Comparison of ENCODE assay signal across 20 cellular contexts in genomic region chr10:79226391-79227245, GRCh38.
"Had no signal": no experiment of that assay in that cellular context is flagged by ENCODE, and none has a peak within 500 bp of the region (broad histone marks: within the 10 kb centered on the region; RNA-seq: fewer than 3 reads in every experiment).

No MANE protein-coding gene starts in this region.

- FAIRE-seq: bronchial epithelial cell had no signal

- H3K27ac ChIP-seq: gastrocnemius medialis, left lung, suprapubic skin had no signal

- H3K9me3 Mint-ChIP-seq: activated CD4-positive, alpha-beta T cell treated with anti-CD3 and anti-CD28 coated beads, Interleukin-2, amount 10 ng/mL, durations not matched to agents 24 days and 14 days; activated CD8-positive, alpha-beta T cell treated with anti-CD3 and anti-CD28 coated beads for 36 hours; activated naive CD4-positive, alpha-beta T cell treated with anti-CD3 and anti-CD28 coated beads for 36 hours; activated T-cell treated with anti-CD3 and anti-CD28 coated beads, Interleukin-2, amount 50 U/mL, for 24 hours; nephron; stimulated activated naive CD8-positive, alpha-beta T cell treated with anti-CD3 and anti-CD28 coated beads, Interleukin-15, amount 100 ng/mL, for 72 hours; T-cell had no signal

- DNase-seq: activated CD4-positive, alpha-beta T cell treated with anti-CD3 and anti-CD28 coated beads, Interleukin-2, amount 10 ng/mL, durations not matched to agents 24 days and 14 days; activated CD8-positive, alpha-beta T cell treated with anti-CD3 and anti-CD28 coated beads for 36 hours; activated naive CD4-positive, alpha-beta T cell treated with anti-CD3 and anti-CD28 coated beads for 36 hours; activated T-cell treated with anti-CD3 and anti-CD28 coated beads, Interleukin-2, amount 50 U/mL, for 24 hours; aorta; effector CD4-positive, alpha-beta T cell; gastrocnemius medialis; heart left ventricle; mammary epithelial cell; midbrain; occipital lobe; posterior cingulate gyrus; stimulated activated naive CD8-positive, alpha-beta T cell treated with anti-CD3 and anti-CD28 coated beads, Interleukin-15, amount 100 ng/mL, for 72 hours; T-cell; T-helper 9 cell; transverse colon had no signal

- ATAC-seq: activated CD8-positive, alpha-beta T cell treated with anti-CD3 and anti-CD28 coated beads for 36 hours; gastrocnemius medialis; heart left ventricle; left lung; stimulated activated naive CD8-positive, alpha-beta T cell treated with anti-CD3 and anti-CD28 coated beads, Interleukin-15, amount 100 ng/mL, for 72 hours; T-cell had no signal

- H3K4me1 Mint-ChIP-seq: activated CD4-positive, alpha-beta T cell treated with anti-CD3 and anti-CD28 coated beads, Interleukin-2, amount 10 ng/mL, durations not matched to agents 24 days and 14 days; stimulated activated naive CD8-positive, alpha-beta T cell treated with anti-CD3 and anti-CD28 coated beads, Interleukin-15, amount 100 ng/mL, for 72 hours; T-cell had no signal

- H3K27ac Mint-ChIP-seq: activated CD4-positive, alpha-beta T cell treated with anti-CD3 and anti-CD28 coated beads, Interleukin-2, amount 10 ng/mL, durations not matched to agents 24 days and 14 days; activated CD8-positive, alpha-beta T cell treated with anti-CD3 and anti-CD28 coated beads for 36 hours; activated naive CD4-positive, alpha-beta T cell treated with anti-CD3 and anti-CD28 coated beads for 36 hours; activated T-cell treated with anti-CD3 and anti-CD28 coated beads, Interleukin-2, amount 50 U/mL, for 24 hours; stimulated activated naive CD8-positive, alpha-beta T cell treated with anti-CD3 and anti-CD28 coated beads, Interleukin-15, amount 100 ng/mL, for 72 hours; T-cell had no signal

- H3K4me3 ChIP-seq: gastrocnemius medialis, heart left ventricle, left lung, suprapubic skin, transverse colon had no signal

- H3K27me3 Mint-ChIP-seq: activated CD4-positive, alpha-beta T cell treated with anti-CD3 and anti-CD28 coated beads, Interleukin-2, amount 10 ng/mL, durations not matched to agents 24 days and 14 days; activated CD8-positive, alpha-beta T cell treated with anti-CD3 and anti-CD28 coated beads for 36 hours; activated T-cell treated with anti-CD3 and anti-CD28 coated beads, Interleukin-2, amount 50 U/mL, for 24 hours; stimulated activated naive CD8-positive, alpha-beta T cell treated with anti-CD3 and anti-CD28 coated beads, Interleukin-15, amount 100 ng/mL, for 72 hours; T-cell had no signal

- H3K4me3 Mint-ChIP-seq: activated CD4-positive, alpha-beta T cell treated with anti-CD3 and anti-CD28 coated beads, Interleukin-2, amount 10 ng/mL, durations not matched to agents 24 days and 14 days; activated CD8-positive, alpha-beta T cell treated with anti-CD3 and anti-CD28 coated beads for 36 hours; activated naive CD4-positive, alpha-beta T cell treated with anti-CD3 and anti-CD28 coated beads for 36 hours; activated T-cell treated with anti-CD3 and anti-CD28 coated beads, Interleukin-2, amount 50 U/mL, for 24 hours; nephron; stimulated activated naive CD8-positive, alpha-beta T cell treated with anti-CD3 and anti-CD28 coated beads, Interleukin-15, amount 100 ng/mL, for 72 hours; T-cell had no signal

- H3K27me3 ChIP-seq: gastrocnemius medialis, heart left ventricle, left lung, suprapubic skin, transverse colon had no signal

- H3K9me3 ChIP-seq: gastrocnemius medialis, heart left ventricle, left lung, suprapubic skin, transverse colon had no signal

- H3K36me3 ChIP-seq: transverse colon had no signal
